8 cellular contexts compared by ENCODE assay signal in the genomic region with DNA sequence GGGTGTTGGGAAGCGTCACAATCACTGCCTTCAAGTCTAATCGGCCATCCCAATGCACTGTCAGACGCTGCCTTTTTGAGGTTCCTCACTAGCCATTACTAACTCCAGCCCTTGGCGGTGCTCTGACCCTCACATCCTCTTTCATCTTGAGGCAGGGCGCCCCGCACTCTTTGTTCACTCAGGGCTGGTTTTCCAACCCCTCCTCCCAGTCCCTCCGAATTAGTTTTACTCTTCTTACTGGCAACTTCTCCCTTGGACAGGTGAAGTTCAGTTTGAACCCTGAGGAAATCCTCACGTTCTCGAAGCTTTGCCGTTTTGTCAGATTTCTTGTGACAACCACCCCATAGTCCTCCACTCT. TPM values are rescaled to one million over a fixed set of nuclear protein-coding genes. Genes with fewer than 3 reads are reported as not detected.
A peak's percentile ranks its signal among the peaks of the same experiment; 100 is the strongest.
DNase-seq lines count a peak whose midpoint lies in the region; ATAC-seq and TF ChIP-seq lines count a peak whose summit lies in the region.

No MANE protein-coding gene starts in this region.

- no peak for TF ChIP-seq POLR2A in upper lobe of left lung (IDR thresholded peaks at IDR 0.05)

- peaks cover 4% of the 10 kb centered on the region for H3K36me3 ChIP-seq in CD8-positive, alpha-beta T cell (ENCODE audit: insufficient read depth, low read length)
- peaks cover 0 to 33% of the 10 kb centered on the region in 2 donors for H3K36me3 ChIP-seq in left lung
- peaks cover 9 to 30% (median 15%) of the 10 kb centered on the region in 4 donors for H3K36me3 ChIP-seq in upper lobe of left lung

- no peak for TF ChIP-seq EP300 in upper lobe of left lung (IDR thresholded peaks at IDR 0.05)

- no peak for DNase-seq in CD8-positive, alpha-beta T cell
- DNase-seq in HFFc6 (no peak), left lung (no peak), upper lobe of left lung (peak in 1 of 2 donors; percentile 35), kidney glomerular epithelial cell (lab: John Stamatoyannopoulos, UW) (no peak), NCI-H774 (lab: John Stamatoyannopoulos, UW) (no peak)
- DNase-seq in activated naive CD4-positive, alpha-beta T cell treated with anti-CD3 and anti-CD28 coated beads, Interleukin-2, amount 50 U/mL, for 72 hours (ENCODE audit: low spot score in 2 of 2): no peak

- no peak for TF ChIP-seq CTCF in CD8-positive, alpha-beta T cell (IDR thresholded peaks at IDR 0.05)
- TF ChIP-seq CTCF in HFFc6 (IDR thresholded peaks at IDR 0.05) (no peak), left lung (IDR thresholded peaks at IDR 0.05) (no peak), upper lobe of left lung (IDR thresholded peaks at IDR 0.05) (no peak)

- H3K36me3 Mint-ChIP-seq in CD8-positive, alpha-beta T cell: peaks cover 49% of the 10 kb centered on the region
- peaks cover 31% of the 10 kb centered on the region for H3K36me3 Mint-ChIP-seq in HFFc6 (ENCODE audit: low read depth)
- H3K36me3 Mint-ChIP-seq in activated naive CD4-positive, alpha-beta T cell treated with anti-CD3 and anti-CD28 coated beads, Interleukin-2, amount 50 U/mL, for 72 hours: peaks cover 22 to 31% of the 10 kb centered on the region in 2 donors

- H3K4me3 ChIP-seq in CD8-positive, alpha-beta T cell (ENCODE audit: low read depth, low read length): peak overlapping the region; percentile 60
- H3K4me3 ChIP-seq in left lung (peak overlapping the region; percentile 56 to 66), upper lobe of left lung (peak overlapping the region; percentile 46 to 86 (median 72))

- CTCF ChIA-PET in CD8-positive, alpha-beta T cell (lab: Charles Lee): interaction anchor here (0.7 to 7.3 kb wide), 35 partner anchors 10 to 428 kb away, joined by 3 to 91 read pairs (median 5); partner anchors contain the start of genes ANKRD52, ERBB3, ESYT1 and MYL6B

- no peaks in the 10 kb centered on the region for H3K9me3 ChIP-seq in CD8-positive, alpha-beta T cell (ENCODE audit: low read length)
- H3K9me3 ChIP-seq in left lung: no peaks in the 10 kb centered on the region
- H3K9me3 ChIP-seq in upper lobe of left lung: no peaks in the 10 kb centered on the region

- H3K9me3 Mint-ChIP-seq in CD8-positive, alpha-beta T cell: no peaks in the 10 kb centered on the region
- H3K9me3 Mint-ChIP-seq in HFFc6: peaks cover 7% of the 10 kb centered on the region; the same call in 1 of the 2 replicates
- H3K9me3 Mint-ChIP-seq in activated naive CD4-positive, alpha-beta T cell treated with anti-CD3 and anti-CD28 coated beads, Interleukin-2, amount 50 U/mL, for 72 hours: no peaks in the 10 kb centered on the region

- POLR2A ChIA-PET in CD8-positive, alpha-beta T cell (lab: Charles Lee): interaction anchor here (0.6 to 5.7 kb wide), 26 partner anchors 8 to 382 kb away, joined by 3 to 135 read pairs (median 4); partner anchors contain the start of genes ANKRD52, ERBB3, ESYT1 and IL23A

- peak overlapping the region; percentile 95 for H3K27ac ChIP-seq in CD8-positive, alpha-beta T cell (ENCODE audit: low read depth, low read length)
- H3K27ac ChIP-seq in left lung (peak overlapping the region; percentile 91 to 95), upper lobe of left lung (peak overlapping the region; percentile 86 to 95 (median 92))

- H3K27me3 ChIP-seq in CD8-positive, alpha-beta T cell (ENCODE audit: insufficient read depth, low read length): no peaks in the 10 kb centered on the region
- H3K27me3 ChIP-seq in left lung (no peaks in the 10 kb centered on the region), upper lobe of left lung (no peaks in the 10 kb centered on the region)

- peaks cover 30% of the 10 kb centered on the region for H3K4me1 ChIP-seq in CD8-positive, alpha-beta T cell (ENCODE audit: insufficient read depth, low read length)
- H3K4me1 ChIP-seq in left lung: peaks cover 15 to 40% of the 10 kb centered on the region in 2 donors
- peaks cover 16 to 33% (median 29%) of the 10 kb centered on the region in 4 donors for H3K4me1 ChIP-seq in upper lobe of left lung

- ATAC-seq in CD8-positive, alpha-beta T cell: no peak
- peak; percentile 4 to 5 for ATAC-seq in activated naive CD4-positive, alpha-beta T cell treated with anti-CD3 and anti-CD28 coated beads, Interleukin-2, amount 50 U/mL, for 72 hours
- ATAC-seq in left lung (peak; percentile 2), upper lobe of left lung (ENCODE audit: low FRiP score in 2 of 2) (peak in 1 of 2 donors; percentile 4), GM19351 (IDR thresholded peaks at IDR 0.05; ENCODE audit: unreplicated experiment) (no peak)

- WGBS in upper lobe of left lung, 2 donors: 4 to 8% methylated on average over 10 of the region's 10 CpGs

- H3K4me1 Mint-ChIP-seq in CD8-positive, alpha-beta T cell (ENCODE audit: low read depth): peaks cover 38% of the 10 kb centered on the region
- peaks cover 43% of the 10 kb centered on the region for H3K4me1 Mint-ChIP-seq in HFFc6 (ENCODE audit: low read depth)

- no peaks in the 10 kb centered on the region for H3K27me3 Mint-ChIP-seq in CD8-positive, alpha-beta T cell (ENCODE audit: low read depth)
- peaks cover 19% of the 10 kb centered on the region for H3K27me3 Mint-ChIP-seq in HFFc6 (ENCODE audit: insufficient read depth)

- peak overlapping the region; percentile 99 for H3K27ac Mint-ChIP-seq in CD8-positive, alpha-beta T cell
- peak overlapping the region; percentile 98 for H3K27ac Mint-ChIP-seq in HFFc6
- peak overlapping the region; percentile 96 to 100 for H3K27ac Mint-ChIP-seq in activated naive CD4-positive, alpha-beta T cell treated with anti-CD3 and anti-CD28 coated beads, Interleukin-2, amount 50 U/mL, for 72 hours

- intact Hi-C loops in CD8-positive, alpha-beta T cell (cut with DNase I, micrococcal nuclease): loop anchor here (1.0 to 5.0 kb wide), 22 partner anchors 9 to 609 kb away; partner anchors contain the start of genes ANKRD52 (in 2 of the 2), MYL6B (in 2 of the 2), NABP2 (in 2 of the 2) and RPS26 (in 2 of the 2)
- intact Hi-C loops in left lung (cut with DNase I): no loop called here

- H3K4me3 Mint-ChIP-seq in CD8-positive, alpha-beta T cell: peak overlapping the region; percentile 98
- peak overlapping the region; percentile 95 for H3K4me3 Mint-ChIP-seq in HFFc6

RNA-seq across cellular contexts. Expression of gene ZC3H10, which starts 0.6 kb away (rescaled TPM):
- total RNA-seq in CD8-positive, alpha-beta T cell: 1 to 10 TPM; 9.0 TPM
- total RNA-seq in HFFc6 (2021; fragmentation: NEBNext Ultra II Directional; extraction: Animal tissue kit (Norgen Biotek cat#: 25700)): 1 to 10 TPM; 3.3 to 4.7 (median 3.8) TPM
- total RNA-seq in activated naive CD4-positive, alpha-beta T cell treated with anti-CD3 and anti-CD28 coated beads, Interleukin-2, amount 50 U/mL, for 72 hours: 10 to 100 TPM in 1 of 2 donors, 1 to 10 TPM in 1; 7.1 to 15.0 TPM
- 1 to 10 TPM; 6.0 to 8.7 TPM for total RNA-seq in left lung
- 10 to 100 TPM in 2 of 6 donors, 1 to 10 TPM in 4; 2.1 to 22.0 (median 6.4) TPM for total RNA-seq in upper lobe of left lung

RNA-seq across cellular contexts. Expression of gene RPL41, which starts 2.2 kb away (rescaled TPM):
- 1,000 to 10,000 TPM; 5,791 to 5,914 TPM for total RNA-seq in CD8-positive, alpha-beta T cell
- total RNA-seq in HFFc6 (2021; fragmentation: NEBNext Ultra II Directional; extraction: Animal tissue kit (Norgen Biotek cat#: 25700)): 1,000 to 10,000 TPM; 2,722 to 3,464 (median 3,292) TPM
- 1,000 to 10,000 TPM; 5,050 to 5,339 TPM for total RNA-seq in activated naive CD4-positive, alpha-beta T cell treated with anti-CD3 and anti-CD28 coated beads, Interleukin-2, amount 50 U/mL, for 72 hours
- total RNA-seq in left lung (1,000 to 10,000 TPM; 3,023 to 3,157 TPM), upper lobe of left lung (1,000 to 10,000 TPM; 1,377 to 3,349 (median 3,110) TPM)

RNA-seq across cellular contexts. Expression of gene ESYT1, which starts 9.4 kb away (rescaled TPM):
- total RNA-seq in CD8-positive, alpha-beta T cell: 10 to 100 TPM; 82.4 to 83.0 TPM
- 100 to 1,000 TPM; 136 to 174 (median 151) TPM for total RNA-seq in HFFc6 (2021; fragmentation: NEBNext Ultra II Directional; extraction: Animal tissue kit (Norgen Biotek cat#: 25700))
- total RNA-seq in activated naive CD4-positive, alpha-beta T cell treated with anti-CD3 and anti-CD28 coated beads, Interleukin-2, amount 50 U/mL, for 72 hours: 100 to 1,000 TPM; 159 to 197 TPM
- total RNA-seq in left lung (100 to 1,000 TPM; 102 to 116 TPM), upper lobe of left lung (100 to 1,000 TPM in 5 of 6 donors, 10 to 100 TPM in 1; 73.9 to 132 (median 112) TPM)

RNA-seq across cellular contexts. Expression of gene PA2G4, which starts 14.3 kb away (rescaled TPM):
- 10 to 100 TPM; 61.6 to 62.4 TPM for total RNA-seq in CD8-positive, alpha-beta T cell
- 100 to 1,000 TPM; 144 to 190 (median 177) TPM for total RNA-seq in HFFc6 (2021; fragmentation: NEBNext Ultra II Directional; extraction: Animal tissue kit (Norgen Biotek cat#: 25700))
- 100 to 1,000 TPM; 224 to 356 TPM for total RNA-seq in activated naive CD4-positive, alpha-beta T cell treated with anti-CD3 and anti-CD28 coated beads, Interleukin-2, amount 50 U/mL, for 72 hours
- total RNA-seq in left lung: 100 to 1,000 TPM in 1 of 2 donors, 10 to 100 TPM in 1; 62.0 to 103 TPM
- 100 to 1,000 TPM in 1 of 6 donors, 10 to 100 TPM in 5; 36.7 to 103 (median 70.7) TPM for total RNA-seq in upper lobe of left lung

RNA-seq across cellular contexts. Expression of gene MYL6B, which starts 33.7 kb away (rescaled TPM):
- total RNA-seq in CD8-positive, alpha-beta T cell: 1 to 10 TPM; 4.0 to 5.9 TPM
- 100 to 1,000 TPM in 5 of 6 experiments, 10 to 100 TPM in 1; 84.5 to 119 (median 108) TPM for total RNA-seq in HFFc6 (2021; fragmentation: NEBNext Ultra II Directional; extraction: Animal tissue kit (Norgen Biotek cat#: 25700))
- 100 to 1,000 TPM in 1 of 2 donors, 10 to 100 TPM in 1; 99.7 to 112 TPM for total RNA-seq in activated naive CD4-positive, alpha-beta T cell treated with anti-CD3 and anti-CD28 coated beads, Interleukin-2, amount 50 U/mL, for 72 hours
- total RNA-seq in left lung (10 to 100 TPM; 32.6 to 43.1 TPM), upper lobe of left lung (10 to 100 TPM; 10.5 to 38.4 (median 29.1) TPM)

Comparison
In these comparisons a context has a peak if more than half of its experiments do, and no peak if none do; other contexts are left out.
1. ATAC-seq: peak in activated naive CD4-positive, alpha-beta T cell treated with anti-CD3 and anti-CD28 coated beads, Interleukin-2, amount 50 U/mL, for 72 hours (2 of 2) and left lung (single experiment); none in CD8-positive, alpha-beta T cell (single experiment) and GM19351 (single experiment).
2. intact Hi-C loops: an anchor here in CD8-positive, alpha-beta T cell (1.0 to 5.0 kb wide); none called in left lung.
3. Peak in every context shown above with its lines, with median percentiles within 50 percentile points of each other: H3K27ac ChIP-seq, H3K4me3 ChIP-seq and H3K27ac Mint-ChIP-seq.